ENCODE assay signal across 8 cellular contexts in genomic region chr22:43014876-43015676, GRCh38. TPM values are rescaled to one million over a fixed set of nuclear protein-coding genes. Genes with fewer than 3 reads are reported as not detected.
A peak's percentile ranks its signal among the peaks of the same experiment; 100 is the strongest.
DNase-seq lines count a peak whose midpoint lies in the region; ATAC-seq and TF ChIP-seq lines count a peak whose summit lies in the region.

A gene with protein sequence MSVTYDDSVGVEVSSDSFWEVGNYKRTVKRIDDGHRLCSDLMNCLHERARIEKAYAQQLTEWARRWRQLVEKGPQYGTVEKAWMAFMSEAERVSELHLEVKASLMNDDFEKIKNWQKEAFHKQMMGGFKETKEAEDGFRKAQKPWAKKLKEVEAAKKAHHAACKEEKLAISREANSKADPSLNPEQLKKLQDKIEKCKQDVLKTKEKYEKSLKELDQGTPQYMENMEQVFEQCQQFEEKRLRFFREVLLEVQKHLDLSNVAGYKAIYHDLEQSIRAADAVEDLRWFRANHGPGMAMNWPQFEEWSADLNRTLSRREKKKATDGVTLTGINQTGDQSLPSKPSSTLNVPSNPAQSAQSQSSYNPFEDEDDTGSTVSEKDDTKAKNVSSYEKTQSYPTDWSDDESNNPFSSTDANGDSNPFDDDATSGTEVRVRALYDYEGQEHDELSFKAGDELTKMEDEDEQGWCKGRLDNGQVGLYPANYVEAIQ (minus strand): TSS chr22:43015149. CDS start chr22:42912080, 103,069 bp downstream.

- H3K36me3 ChIP-seq in adrenal gland (replicated peaks in 1 of 2) (no peaks in the 10 kb centered on the region), heart right ventricle (no peaks in the 10 kb centered on the region), upper lobe of left lung (no peaks in the 10 kb centered on the region)

- TF ChIP-seq EP300 in upper lobe of left lung (IDR thresholded peaks at IDR 0.05): peak in 1 of 4 donors; percentile 77

- TF ChIP-seq POLR2A in GM15510 (IDR thresholded peaks at IDR 0.05; ENCODE audit: borderline replicate concordance, extremely low read depth, insufficient read length) (peak; percentile 93), adrenal gland (IDR thresholded peaks at IDR 0.05) (peak; percentile 87 to 98), upper lobe of left lung (IDR thresholded peaks at IDR 0.05) (peak; percentile 2 to 98 (median 96))

- intact Hi-C loops in adrenal gland (cut with DNase I): loop anchor here in 1 of 2 donors (10.0 kb wide), 1 partner anchor 130 kb away; no protein-coding TSS in a partner anchor
- intact Hi-C loops in heart right ventricle (cut with DNase I): loop anchor here in 4 of 10 donors (5.0 to 10.0 kb wide), 4 partner anchors 60 to 158 kb away; partner anchors contain the start of gene ARFGAP3 (in 1 of the 4)
- intact Hi-C loops in posterior vena cava (cut with DNase I): no loop called here

- peak; percentile 91 for ATAC-seq in HG02884 (IDR thresholded peaks at IDR 0.05; ENCODE audit: unreplicated experiment)
- ATAC-seq in heart right ventricle: peak; percentile 99 to 100 (median 100)
- peak; percentile 99 for ATAC-seq in upper lobe of left lung (ENCODE audit: low FRiP score in 2 of 2)

- no peaks in the 10 kb centered on the region for H3K9me3 ChIP-seq in adrenal gland (replicated peaks in 1 of 3)
- H3K9me3 ChIP-seq in heart right ventricle: no peaks in the 10 kb centered on the region
- no peaks in the 10 kb centered on the region for H3K9me3 ChIP-seq in upper lobe of left lung

- peaks cover 24 to 37% of the 10 kb centered on the region in 2 donors for H3K4me1 ChIP-seq in adrenal gland (replicated peaks in 1 of 2)
- H3K4me1 ChIP-seq in heart right ventricle: peaks cover 4 to 34% (median 16%) of the 10 kb centered on the region in 9 donors
- peaks cover 20 to 55% (median 47%) of the 10 kb centered on the region in 4 donors for H3K4me1 ChIP-seq in upper lobe of left lung

- 0% methylated on average over 1 to 84 of the region's 84 CpGs for WGBS in adrenal gland, 4 donors
- WGBS in heart right ventricle, 2 donors: 0% methylated on average over 76 to 84 of the region's 84 CpGs
- WGBS in upper lobe of left lung, 2 donors: 1% methylated on average over 25 to 33 of the region's 84 CpGs

- peak within 1 kb of the TSS in 3 of 4 donors; percentile 60 to 93 (median 74) for H3K4me3 ChIP-seq in adrenal gland
- peak within 1 kb of the TSS; percentile 54 to 92 (median 82) for H3K4me3 ChIP-seq in heart right ventricle
- H3K4me3 ChIP-seq in upper lobe of left lung: peak within 1 kb of the TSS; percentile 62 to 98 (median 94)

- H3K27ac ChIP-seq in adrenal gland (peak within 1 kb of the TSS in 4 of 5 donors; percentile 34 to 94 (median 79)), heart right ventricle (peak within 1 kb of the TSS; percentile 57 to 81 (median 74)), upper lobe of left lung (peak within 1 kb of the TSS; percentile 70 to 90 (median 89))

- H3K27me3 ChIP-seq in adrenal gland (no peaks in the 10 kb centered on the region), heart right ventricle (no peaks in the 10 kb centered on the region), upper lobe of left lung (no peaks in the 10 kb centered on the region)

- DNase-seq in NCI-H146 treated with DMSO at 0.1 percent for 48 hours (lab: John Stamatoyannopoulos, UW; ENCODE audit: unreplicated experiment) (peak; percentile 87), T-helper 1 cell (peak; percentile 97 to 99 (median 97)), adrenal gland (peak; percentile 100), heart right ventricle (peak; percentile 100), posterior vena cava (ENCODE audit: low spot score) (peak; percentile 100), upper lobe of left lung (peak; percentile 99 to 100)

- no peak for TF ChIP-seq CTCF in adrenal gland (IDR thresholded peaks at IDR 0.05)
- no peak for TF ChIP-seq CTCF in heart right ventricle (IDR thresholded peaks at IDR 0.05)
- peak in 2 of 6 experiments; percentile 13 to 28 for TF ChIP-seq CTCF in upper lobe of left lung (IDR thresholded peaks at IDR 0.05)

RNA-seq across cellular contexts. Expression of the gene that starts here (rescaled TPM):
- total RNA-seq in adrenal gland (100 to 1,000 TPM in 6 of 8 donors, 10 to 100 TPM in 2; 77.9 to 186 (median 128) TPM), heart right ventricle (10 to 100 TPM; 45.0 to 69.7 (median 57.8) TPM), posterior vena cava (10 to 100 TPM; 71.8 to 85.6 TPM), upper lobe of left lung (100 to 1,000 TPM; 120 to 186 (median 151) TPM)
- polyA plus RNA-seq in adrenal gland (100 to 1,000 TPM in 1 of 3 donors, 10 to 100 TPM in 2; 29.8 to 152 (median 36.5) TPM), heart right ventricle (10 to 100 TPM; 24.3 to 41.7 TPM)

Comparison
In these comparisons a context has a peak if more than half of its experiments do, and no peak if none do; other contexts are left out.
1. Peak in every context shown above with its lines: DNase-seq, ATAC-seq, H3K4me3 ChIP-seq and H3K27ac ChIP-seq.